21 cellular contexts compared by ENCODE assay signal in genomic region chr6:139486476-139486799, GRCh38.
"Had no signal": no experiment of that assay in that cellular context is flagged by ENCODE, and none has a peak within 500 bp of the region (broad histone marks: within the 10 kb centered on the region; RNA-seq: fewer than 3 reads in every experiment).

No MANE protein-coding gene starts in this region.

- H3K36me3 ChIP-seq: ascending aorta, breast epithelium, esophagus muscularis mucosa, heart right ventricle, lower lobe of right lung, ovary, sigmoid colon, thoracic aorta had no signal

- ATAC-seq: activated CD4-positive, CD25-positive, alpha-beta regulatory T cell treated with anti-CD3 and anti-CD28 coated beads, Interleukin-2, amount 50 U/mL, for 24 hours; heart right ventricle; lower lobe of right lung; stimulated activated effector memory CD8-positive, alpha-beta T cell treated with anti-CD3 and anti-CD28 coated beads, Interleukin-12 subunit alpha, Interleukin-12 subunit beta, amount 100 ng/mL, for 72 hours had no signal

- H3K9me3 ChIP-seq: ascending aorta, breast epithelium, esophagus muscularis mucosa, heart right ventricle, lower lobe of right lung, ovary, sigmoid colon, thoracic aorta had no signal

- DNase-seq: activated CD4-positive, alpha-beta T cell treated with anti-CD3 and anti-CD28 coated beads, Interleukin-2, amount 50 U/mL, for 1 hour; activated CD8-positive, alpha-beta memory T cell treated with anti-CD3 and anti-CD28 coated beads, Interleukin-2, amount 50 U/mL, for 4 hours; activated effector memory CD4-positive, alpha-beta T cell treated with Interleukin-2 at 50 U/mL for 16 hours; activated naive CD4-positive, alpha-beta T cell treated with anti-CD3 and anti-CD28 coated beads, Interleukin-2, amount 50 U/mL, for 16 hours; activated T-cell treated with anti-CD3 and anti-CD28 coated beads, Interleukin-2, amount 50 U/mL, for 48 hours; cerebellar nuclear complex; effector CD4-positive, alpha-beta T cell; heart right ventricle; immature natural killer cell; lower lobe of right lung; ovary; sigmoid colon; stimulated activated CD4-positive, alpha-beta T cell treated with anti-CD3 and anti-CD28 coated beads, Interleukin-4, amount 100 ng/mL, for 24 hours; T1000 had no signal

- H3K27me3 ChIP-seq: ascending aorta, breast epithelium, esophagus muscularis mucosa, heart right ventricle, ovary, sigmoid colon had no signal

- H3K27ac Mint-ChIP-seq: immature natural killer cell; mesothelial cell of epicardium; stimulated activated effector memory CD8-positive, alpha-beta T cell treated with anti-CD3 and anti-CD28 coated beads, Interleukin-12 subunit alpha, Interleukin-12 subunit beta, amount 100 ng/mL, for 72 hours had no signal

- H3K4me1 ChIP-seq: ascending aorta, breast epithelium, lower lobe of right lung had no signal

- H3K4me3 Mint-ChIP-seq: immature natural killer cell; mesothelial cell of epicardium; stimulated activated effector memory CD8-positive, alpha-beta T cell treated with anti-CD3 and anti-CD28 coated beads, Interleukin-12 subunit alpha, Interleukin-12 subunit beta, amount 100 ng/mL, for 72 hours had no signal

- H3K27ac ChIP-seq: ascending aorta, heart right ventricle, lower lobe of right lung, ovary, thoracic aorta had no signal

- H3K4me1 Mint-ChIP-seq: mesothelial cell of epicardium had no signal

- H3K4me3 ChIP-seq: ascending aorta, breast epithelium, esophagus muscularis mucosa, heart right ventricle, lower lobe of right lung, ovary, sigmoid colon, thoracic aorta had no signal

- H3K9me3 Mint-ChIP-seq: immature natural killer cell; mesothelial cell of epicardium; stimulated activated effector memory CD8-positive, alpha-beta T cell treated with anti-CD3 and anti-CD28 coated beads, Interleukin-12 subunit alpha, Interleukin-12 subunit beta, amount 100 ng/mL, for 72 hours had no signal

- H3K36me3 Mint-ChIP-seq: immature natural killer cell; mesothelial cell of epicardium; stimulated activated effector memory CD8-positive, alpha-beta T cell treated with anti-CD3 and anti-CD28 coated beads, Interleukin-12 subunit alpha, Interleukin-12 subunit beta, amount 100 ng/mL, for 72 hours had no signal
